Comparison of ENCODE assay signal across 8 cellular contexts in the genomic region with DNA sequence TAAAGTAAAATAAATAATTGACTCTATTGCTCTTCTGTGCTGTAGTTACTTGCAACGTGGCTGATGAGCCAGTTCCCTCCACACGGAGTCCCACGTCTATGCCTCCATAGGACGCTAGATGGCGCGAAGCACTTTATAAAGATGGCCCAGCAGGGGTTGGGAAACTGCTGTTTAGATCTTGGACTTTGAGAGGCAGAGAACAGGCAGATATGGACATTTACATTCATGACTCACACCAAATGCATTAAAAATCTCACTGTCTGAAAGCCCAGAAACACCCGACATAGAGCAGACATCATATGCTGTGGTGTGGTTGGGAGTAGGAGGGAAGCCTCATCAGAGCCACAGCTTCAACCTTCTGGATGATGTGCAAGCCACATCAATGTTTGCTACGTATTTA.
DNase-seq lines count a peak whose midpoint lies in the region; ATAC-seq and TF ChIP-seq lines count a peak whose summit lies in the region.

No MANE protein-coding gene starts in this region.

- H3K36me3 ChIP-seq in testis (ENCODE audit: low read depth, missing control alignments): no peaks in the 10 kb centered on the region

- no peak overlapping the region for H3K4me3 ChIP-seq in testis

- intact Hi-C loops in testis (cut with DNase I; ENCODE audit: low total_unique reads): no loop called here

- peak; percentile 94 for TF ChIP-seq CTCF in GM20000 (IDR thresholded peaks at IDR 0.05; ENCODE audit: extremely low read depth, missing control alignments)
- TF ChIP-seq CTCF in testis (IDR thresholded peaks at IDR 0.05): peak; percentile 58 to 76 (median 66)

- WGBS in testis, 2 donors: 16 to 21% methylated on average over 8 of the region's 8 CpGs

- TF ChIP-seq POLR2A in testis (IDR thresholded peaks at IDR 0.05): no peak

- H3K4me1 ChIP-seq in testis: no peaks in the 10 kb centered on the region

- H3K27ac ChIP-seq in epithelial cell of prostate (no peak overlapping the region), testis (no peak overlapping the region)

- peak; percentile 90 for DNase-seq in DMS53 (lab: John Stamatoyannopoulos, UW)
- peak; percentile 59 for DNase-seq in GM20000 (ENCODE audit: low spot score)
- DNase-seq in NCI-H510A (lab: John Stamatoyannopoulos, UW): peak; percentile 80
- peak; percentile 60 to 68 for DNase-seq in activated CD4-positive, alpha-beta T cell treated with anti-CD3 and anti-CD28 coated beads, Interleukin-2, amount 50 U/mL, for 48 hours
- DNase-seq in epithelial cell of prostate (ENCODE audit: low read depth, low spot score): peak; percentile 33
- peak; percentile 80 for DNase-seq in myocyte (ENCODE audit: low read depth)
- peak; percentile 88 for DNase-seq in testis

- no peaks in the 10 kb centered on the region for H3K9me3 ChIP-seq in testis

- no peaks in the 10 kb centered on the region for H3K27me3 ChIP-seq in testis

- ATAC-seq in HG03521 (IDR thresholded peaks at IDR 0.05; ENCODE audit: unreplicated experiment): peak; percentile 98

Comparison
In these comparisons a context has a peak if more than half of its experiments do, and no peak if none do; other contexts are left out.
1. DNase-seq: peak in every context shown above with its lines; median percentile 90 in DMS53; 88 in testis; 80 in NCI-H510A; 80 in myocyte; 64 in activated CD4-positive, alpha-beta T cell treated with anti-CD3 and anti-CD28 coated beads, Interleukin-2, amount 50 U/mL, for 48 hours; 59 in GM20000; 33 in epithelial cell of prostate.